In the genomic region with DNA sequence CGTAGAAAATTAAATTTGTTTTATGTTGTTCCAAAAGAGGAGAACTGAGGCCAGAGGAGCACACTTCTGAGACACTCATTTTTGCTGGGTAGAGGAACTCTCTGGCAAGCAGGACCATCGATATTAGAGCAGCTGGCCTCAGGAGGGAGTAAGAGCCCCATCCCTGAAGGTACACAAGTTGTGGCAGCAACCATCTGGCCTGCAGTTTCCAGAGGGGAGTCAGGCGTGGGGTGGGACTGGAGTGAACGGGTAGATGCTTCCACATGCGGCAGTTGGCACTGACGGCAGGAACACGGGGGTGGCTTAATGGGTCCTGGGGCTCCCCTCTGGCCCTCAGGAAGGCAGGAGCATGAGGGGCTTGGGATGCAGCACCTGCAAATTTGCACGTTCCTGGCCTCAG, we compare ENCODE assay signal across 1 cellular context.
TF ChIP-seq lines count a peak whose summit lies in the region.

No MANE protein-coding gene starts in this region.

TF ChIP-seq in GM12878, 131 proteins besides CTCF, POLR2A, EP300 and RAD21:
- TF ChIP-seq HDGF (IDR thresholded peaks at IDR 0.05) (peak; percentile 21; the same call in 1 of the 2 replicates), SMC3 (IDR thresholded peaks at IDR 0.05; ENCODE audit: borderline replicate concordance, low read length) (peak; percentile 10; the same call in 1 of the 2 replicates), ETV6 (conservative IDR thresholded peaks at IDR 0.05 in 1 of 2, IDR thresholded peaks at IDR 0.05 in 1 of 2; ENCODE audit: borderline replicate concordance in 1 of 2, low read depth in 1 of 2) (no peak)
